ENCODE assay signal across 18 cellular contexts in genomic region chr15:60541784-60542617, GRCh38.
DNase-seq lines count a peak whose midpoint lies in the region; ATAC-seq and TF ChIP-seq lines count a peak whose summit lies in the region.
"Had no signal": no experiment of that assay in that cellular context is flagged by ENCODE, and none has a peak within 500 bp of the region (broad histone marks: within the 10 kb centered on the region; RNA-seq: fewer than 3 reads in every experiment).

No MANE protein-coding gene starts in this region.

- TF ChIP-seq CTCF in left ventricle myocardium inferior (IDR thresholded peaks at IDR 0.05; ENCODE audit: borderline replicate concordance): no peak
- TF ChIP-seq CTCF in smooth muscle cell (IDR thresholded peaks at IDR 0.05; ENCODE audit: borderline replicate concordance, insufficient read depth, poor library complexity, severe bottlenecking): no peak

- ATAC-seq in activated CD8-positive, alpha-beta memory T cell treated with anti-CD3 and anti-CD28 coated beads, Interleukin-2, amount 10 ng/mL, durations not matched to agents 7 days and 5 days: peak; percentile 52
- no peak for ATAC-seq in HG03108 (IDR thresholded peaks at IDR 0.05; ENCODE audit: unreplicated experiment)

- H3K27me3 ChIP-seq in left ventricle myocardium inferior (ENCODE audit: low read depth): no peaks in the 10 kb centered on the region
- H3K27me3 ChIP-seq in smooth muscle cell (ENCODE audit: low read depth): no peaks in the 10 kb centered on the region
- H3K27me3 ChIP-seq: neutrophil, tibial artery had no signal

- H3K4me1 ChIP-seq in left ventricle myocardium inferior (peaks cover 49% of the 10 kb centered on the region), smooth muscle cell (ENCODE audit: low read depth) (no peaks in the 10 kb centered on the region)

- DNase-seq in activated CD8-positive, alpha-beta memory T cell treated with anti-CD3 and anti-CD28 coated beads, Interleukin-2, amount 10 ng/mL, durations not matched to agents 7 days and 5 days: no peak
- no peak for DNase-seq in activated CD8-positive, alpha-beta memory T cell treated with anti-CD3 and anti-CD28 coated beads for 24 hours
- no peak for DNase-seq in activated T-helper 1 cell treated with anti-CD3 and anti-CD28 coated beads, Interleukin-12 subunit alpha, Interleukin-12 subunit beta, Interleukin-2, Interleukin-4 antibody, amounts not matched to agents 30 ng/mL and 10 ng/mL and 1 ng/mL, durations not matched to agents 14 hours and 24 hours and 36 hours (ENCODE audit: low spot score)
- no peak for DNase-seq in left ventricle myocardium inferior
- no peak for DNase-seq in smooth muscle cell (lab: John Stamatoyannopoulos, UW; ENCODE audit: unreplicated experiment)
- no peak for DNase-seq in GDM1 (lab: John Stamatoyannopoulos, UW)
- DNase-seq in HUDEP-2 (lab: John Stamatoyannopoulos, UW; ENCODE audit: unreplicated experiment in 76 of 76): no peak
- DNase-seq: ACHN; activated CD4-positive, alpha-beta T cell treated with anti-CD3 and anti-CD28 coated beads, Interleukin-2, amount 50 U/mL, for 48 hours; DMS 273 treated with DMSO at 0.1 percent for 48 hours; hypothalamus; NCI-H1105; NCI-H524; small intestine; tibial artery had no signal

- peaks cover 94% of the 10 kb centered on the region for H4K20me1 ChIP-seq in smooth muscle cell (ENCODE audit: low read depth)

- H3K4me3 ChIP-seq in left ventricle myocardium inferior (no peak overlapping the region), smooth muscle cell (no peak overlapping the region)
- H3K4me3 ChIP-seq: tibial artery had no signal

- peak overlapping the region; percentile 18 for H3K4me3 Mint-ChIP-seq in activated CD8-positive, alpha-beta memory T cell treated with anti-CD3 and anti-CD28 coated beads, Interleukin-2, amount 10 ng/mL, durations not matched to agents 7 days and 5 days
- H3K4me3 Mint-ChIP-seq in activated T-helper 1 cell treated with anti-CD3 and anti-CD28 coated beads, Interleukin-12 subunit alpha, Interleukin-12 subunit beta, Interleukin-2, Interleukin-4 antibody, amounts not matched to agents 30 ng/mL and 10 ng/mL and 1 ng/mL, durations not matched to agents 14 hours and 24 hours and 36 hours: no peak overlapping the region

- H3K4me2 ChIP-seq in smooth muscle cell: peak overlapping the region; percentile 18

- no peak overlapping the region for H2AFZ ChIP-seq in smooth muscle cell (ENCODE audit: low read depth)

- no peaks in the 10 kb centered on the region for H3K27me3 Mint-ChIP-seq in activated CD8-positive, alpha-beta memory T cell treated with anti-CD3 and anti-CD28 coated beads, Interleukin-2, amount 10 ng/mL, durations not matched to agents 7 days and 5 days
- no peaks in the 10 kb centered on the region for H3K27me3 Mint-ChIP-seq in activated T-helper 1 cell treated with anti-CD3 and anti-CD28 coated beads, Interleukin-12 subunit alpha, Interleukin-12 subunit beta, Interleukin-2, Interleukin-4 antibody, amounts not matched to agents 30 ng/mL and 10 ng/mL and 1 ng/mL, durations not matched to agents 14 hours and 24 hours and 36 hours (ENCODE audit: insufficient read depth)

- H3K9me3 Mint-ChIP-seq in activated CD8-positive, alpha-beta memory T cell treated with anti-CD3 and anti-CD28 coated beads, Interleukin-2, amount 10 ng/mL, durations not matched to agents 7 days and 5 days (ENCODE audit: low read depth): no peaks in the 10 kb centered on the region
- H3K9me3 Mint-ChIP-seq in activated T-helper 1 cell treated with anti-CD3 and anti-CD28 coated beads, Interleukin-12 subunit alpha, Interleukin-12 subunit beta, Interleukin-2, Interleukin-4 antibody, amounts not matched to agents 30 ng/mL and 10 ng/mL and 1 ng/mL, durations not matched to agents 14 hours and 24 hours and 36 hours: no peaks in the 10 kb centered on the region
- H3K9me3 Mint-ChIP-seq: activated naive CD4-positive, alpha-beta T cell treated with anti-CD3 and anti-CD28 coated beads, Interleukin-2, amount 50 U/mL, for 72 hours had no signal

- no peaks in the 10 kb centered on the region for H3K79me2 ChIP-seq in smooth muscle cell (ENCODE audit: low read depth)

- H3K9me3 ChIP-seq in left ventricle myocardium inferior (replicated peaks) (no peaks in the 10 kb centered on the region), smooth muscle cell (replicated peaks; ENCODE audit: low read depth) (no peaks in the 10 kb centered on the region)
- H3K9me3 ChIP-seq: neutrophil, tibial artery had no signal

- H3K27ac ChIP-seq in left ventricle myocardium inferior (replicated peaks) (peak overlapping the region; percentile 39), smooth muscle cell (ENCODE audit: low read depth) (no peak overlapping the region)
- H3K27ac ChIP-seq: neutrophil, tibial artery had no signal

- peaks cover 35% of the 10 kb centered on the region for H3K36me3 Mint-ChIP-seq in activated CD8-positive, alpha-beta memory T cell treated with anti-CD3 and anti-CD28 coated beads, Interleukin-2, amount 10 ng/mL, durations not matched to agents 7 days and 5 days
- peaks cover 35% of the 10 kb centered on the region for H3K36me3 Mint-ChIP-seq in activated T-helper 1 cell treated with anti-CD3 and anti-CD28 coated beads, Interleukin-12 subunit alpha, Interleukin-12 subunit beta, Interleukin-2, Interleukin-4 antibody, amounts not matched to agents 30 ng/mL and 10 ng/mL and 1 ng/mL, durations not matched to agents 14 hours and 24 hours and 36 hours (ENCODE audit: low read depth)

- WGBS in smooth muscle cell (ENCODE audit: low lambda C conversion rate): 85% methylated on average over 13 of the region's 13 CpGs

- CTCF ChIA-PET in activated CD8-positive, alpha-beta memory T cell treated with anti-CD3 and anti-CD28 coated beads, Interleukin-2, amount 10 ng/mL, durations not matched to agents 7 days and 5 days (lab: Charles Lee): interaction anchor here (0.7 to 3.1 kb wide), 9 partner anchors 9 to 47 kb away, joined by 3 to 15 read pairs (median 4); no protein-coding TSS in a partner anchor

- H3K36me3 ChIP-seq in left ventricle myocardium inferior: no peaks in the 10 kb centered on the region
- H3K36me3 ChIP-seq in smooth muscle cell (ENCODE audit: low read depth): no peaks in the 10 kb centered on the region
- H3K36me3 ChIP-seq: neutrophil, tibial artery had no signal

- H3K9ac ChIP-seq in smooth muscle cell (ENCODE audit: low read depth): no peak overlapping the region

- intact Hi-C loops in activated T-helper 1 cell treated with anti-CD3 and anti-CD28 coated beads, Interleukin-12 subunit alpha, Interleukin-12 subunit beta, Interleukin-2, Interleukin-4 antibody, amounts not matched to agents 30 ng/mL and 10 ng/mL and 1 ng/mL, durations not matched to agents 14 hours and 24 hours and 36 hours (cut with micrococcal nuclease): loop anchor here (10.0 kb wide), 1 partner anchor 627 kb away; no protein-coding TSS in a partner anchor
- intact Hi-C loops in left ventricle myocardium inferior (cut with micrococcal nuclease): no loop called here

- H3F3A ChIP-seq in smooth muscle cell (ENCODE audit: low read depth): no peaks in the 10 kb centered on the region

- H3K4me1 Mint-ChIP-seq in activated CD8-positive, alpha-beta memory T cell treated with anti-CD3 and anti-CD28 coated beads, Interleukin-2, amount 10 ng/mL, durations not matched to agents 7 days and 5 days: peaks cover 93% of the 10 kb centered on the region
- H3K4me1 Mint-ChIP-seq in activated T-helper 1 cell treated with anti-CD3 and anti-CD28 coated beads, Interleukin-12 subunit alpha, Interleukin-12 subunit beta, Interleukin-2, Interleukin-4 antibody, amounts not matched to agents 30 ng/mL and 10 ng/mL and 1 ng/mL, durations not matched to agents 14 hours and 24 hours and 36 hours (ENCODE audit: low read depth): peaks cover 96% of the 10 kb centered on the region

- H3K27ac Mint-ChIP-seq in activated CD8-positive, alpha-beta memory T cell treated with anti-CD3 and anti-CD28 coated beads, Interleukin-2, amount 10 ng/mL, durations not matched to agents 7 days and 5 days: peak overlapping the region; percentile 94
- H3K27ac Mint-ChIP-seq in activated T-helper 1 cell treated with anti-CD3 and anti-CD28 coated beads, Interleukin-12 subunit alpha, Interleukin-12 subunit beta, Interleukin-2, Interleukin-4 antibody, amounts not matched to agents 30 ng/mL and 10 ng/mL and 1 ng/mL, durations not matched to agents 14 hours and 24 hours and 36 hours: peak overlapping the region; percentile 40
